8 cellular contexts compared by ENCODE assay signal in the genomic region with DNA sequence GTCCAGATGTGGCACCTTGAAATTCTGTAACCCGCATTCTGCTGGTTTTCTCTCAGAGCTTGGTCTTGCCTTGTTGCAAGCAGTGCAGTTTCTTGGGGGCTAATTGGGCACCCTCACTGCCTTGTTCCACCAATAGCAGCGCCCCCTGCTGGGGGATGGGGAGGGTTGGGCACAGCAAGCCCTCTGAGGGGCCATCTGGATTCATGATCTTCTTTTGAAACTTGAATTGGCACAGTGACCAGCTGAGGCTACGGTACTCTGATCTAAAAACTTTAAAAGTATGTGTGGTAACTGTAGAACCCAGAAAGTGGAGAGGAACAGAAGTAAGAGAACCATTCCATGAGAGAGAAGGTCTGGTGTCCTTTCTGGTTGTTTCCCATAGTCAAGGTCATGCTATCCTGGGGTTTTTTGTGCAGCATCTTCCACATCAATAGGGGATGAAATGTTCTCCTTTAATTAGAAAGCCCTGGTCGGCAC.
DNase-seq lines count a peak whose midpoint lies in the region; ATAC-seq, FAIRE-seq and TF ChIP-seq lines count a peak whose summit lies in the region.

No MANE protein-coding gene starts in this region.

- POLR2A ChIA-PET in HepG2 (lab: Yijun Ruan, JAX) = no interaction called here

- H3K4me2 ChIP-seq in HepG2 (ENCODE audit: low read depth, low read length) = no peak overlapping the region

- DNase-seq in GM12892 (ENCODE audit: insufficient read length) (peak; percentile 53), SJCRH30 (peak; percentile 42 to 56), ascending aorta (ENCODE audit: low spot score in 2 of 2) (no peak), HepG2 (ENCODE audit: low spot score) (peak; percentile 16), suprapubic skin (ENCODE audit: low spot score in 2 of 2) (no peak), NCI-H146 (lab: John Stamatoyannopoulos, UW) (no peak), frontal cortex (ENCODE audit: low spot score in 2 of 2) (no peak)

- H3K36me3 ChIP-seq in SJCRH30 (peaks cover 64% of the 10 kb centered on the region), ascending aorta (peaks cover 65 to 81% of the 10 kb centered on the region in 2 donors), HepG2 (replicated peaks in 1 of 2; ENCODE audit: control insufficient read depth in 1 of 2, insufficient read depth in 2 of 2, low read length in 2 of 2) (peaks cover 53 to 88% of the 10 kb centered on the region in 2 experiments), suprapubic skin (peaks cover 79% of the 10 kb centered on the region)

- FAIRE-seq in GM12892 (lab: Jason Lieb, UNC) = no peak
- no peak for FAIRE-seq in HepG2 (lab: Jason Lieb, UNC)
- FAIRE-seq in frontal cortex (lab: Jason Lieb, UNC) = no peak

- intact Hi-C loops in ascending aorta (cut with DNase I) = loop anchor here (2.0 kb wide), 1 partner anchor 41 kb away; no protein-coding TSS in a partner anchor
- intact Hi-C loops in HepG2 (cut with micrococcal nuclease; ENCODE audit: unreplicated experiment) = no loop called here

- H3K79me2 ChIP-seq in HepG2 (ENCODE audit: insufficient read depth, low read length) = no peaks in the 10 kb centered on the region

- H4K20me1 ChIP-seq in HepG2 (ENCODE audit: insufficient read depth, low read length) = peaks cover 3% of the 10 kb centered on the region; the same call in 1 of the 2 replicates

- peaks cover 3% of the 10 kb centered on the region; the same call in 1 of the 2 replicates for H3K4me1 ChIP-seq in SJCRH30
- H3K4me1 ChIP-seq in ascending aorta = peaks cover 20 to 29% of the 10 kb centered on the region in 2 donors
- H3K4me1 ChIP-seq in HepG2 (ENCODE audit: insufficient read depth, low read length) = no peaks in the 10 kb centered on the region
- H3K4me1 ChIP-seq in suprapubic skin = peaks cover 45% of the 10 kb centered on the region

- TF ChIP-seq RAD21 in HepG2 (CRISPR knock-in tag; IDR thresholded peaks at IDR 0.05) = no peak

- H3K27me3 ChIP-seq in SJCRH30 = no peaks in the 10 kb centered on the region
- no peaks in the 10 kb centered on the region for H3K27me3 ChIP-seq in ascending aorta
- H3K27me3 ChIP-seq in HepG2 (ENCODE audit: control insufficient read depth in 1 of 2, insufficient read depth in 2 of 2, low read length in 2 of 2) = no peaks in the 10 kb centered on the region
- H3K27me3 ChIP-seq in suprapubic skin = no peaks in the 10 kb centered on the region

- BruUV-seq in HepG2 (replicated peaks; lab: Mats Ljungman, UMichigan) = no TSS peak

- TF ChIP-seq POLR2A in GM12892 (IDR thresholded peaks at IDR 0.05; ENCODE audit: low read depth, low read length) (no peak), HepG2 (IDR thresholded peaks at IDR 0.05; ENCODE audit: insufficient read depth in 1 of 2, low read depth in 2 of 2, low read length in 2 of 2) (no peak), suprapubic skin (IDR thresholded peaks at IDR 0.05) (no peak)

- H3K4me3 ChIP-seq in SJCRH30 = no peak overlapping the region
- no peak overlapping the region for H3K4me3 ChIP-seq in ascending aorta
- no peak overlapping the region for H3K4me3 ChIP-seq in HepG2 (replicated peaks in 1 of 3; ENCODE audit: insufficient read depth in 1 of 3, low read depth in 2 of 3, low read length in 3 of 3)
- no peak overlapping the region for H3K4me3 ChIP-seq in suprapubic skin

- TF ChIP-seq CTCF in ascending aorta (IDR thresholded peaks at IDR 0.05) (peak; percentile 48 to 68 (median 65)), HepG2 (CRISPR knock-in tag; IDR thresholded peaks at IDR 0.05) (peak; percentile 70), suprapubic skin (IDR thresholded peaks at IDR 0.05) (peak; percentile 25 to 58)

- H3K27ac ChIP-seq in SJCRH30 (no peak overlapping the region), ascending aorta (no peak overlapping the region), HepG2 (ENCODE audit: extremely low read length, insufficient read depth, low read length) (no peak overlapping the region), suprapubic skin (no peak overlapping the region)

- in situ Hi-C loops in HepG2 (cut with HindIII; ENCODE audit: extremely low pct_ligation_motif_present, low pct_unique_long_range_greater_than_20kb) = loop anchor here (10.0 kb wide), 2 partner anchors 63 to 157 kb away; no protein-coding TSS in a partner anchor

- CTCF ChIA-PET in HepG2 (lab: Yijun Ruan, JAX; ENCODE audit: low intra/inter-chr PET ratio, low total read pairs) = no interaction called here

- TF ChIP-seq EP300 in HepG2 (IDR thresholded peaks at IDR 0.05; ENCODE audit: low read depth in 2 of 2, low read length in 2 of 2) = no peak
- no peak for TF ChIP-seq EP300 in HepG2 (CRISPR knock-in tag; IDR thresholded peaks at IDR 0.05; ENCODE audit: borderline replicate concordance)
- TF ChIP-seq EP300 in suprapubic skin (IDR thresholded peaks at IDR 0.05) = no peak

- H3K9me3 ChIP-seq in SJCRH30 (replicated peaks) = no peaks in the 10 kb centered on the region
- H3K9me3 ChIP-seq in ascending aorta = no peaks in the 10 kb centered on the region
- no peaks in the 10 kb centered on the region for H3K9me3 ChIP-seq in HepG2 (ENCODE audit: low read length)
- H3K9me3 ChIP-seq in suprapubic skin = no peaks in the 10 kb centered on the region

- no peak overlapping the region for H3K9ac ChIP-seq in HepG2 (ENCODE audit: insufficient read depth, low read depth, low read length)

- WGBS in HepG2 (ENCODE audit: low lambda C conversion rate) = 89% methylated on average over 3 of the region's 4 CpGs
- 71% methylated on average over 4 of the region's 4 CpGs for WGBS in suprapubic skin

- H2AFZ ChIP-seq in HepG2 (ENCODE audit: low read length) = no peak overlapping the region

- ATAC-seq in HepG2 = peak; percentile 72
- no peak for ATAC-seq in HG03432 (IDR thresholded peaks at IDR 0.05; ENCODE audit: unreplicated experiment)

TF ChIP-seq in HepG2, 621 proteins besides CTCF, POLR2A, EP300 and RAD21:
- TF ChIP-seq HNRNPH1 (optimal IDR thresholded peaks at IDR 0.05; ENCODE audit: low read depth, low read length) (no peak), SMC3 (IDR thresholded peaks at IDR 0.05; ENCODE audit: low read length) (peak; percentile 28; the same call in 1 of the 2 replicates), XRCC5 (optimal IDR thresholded peaks at IDR 0.05; ENCODE audit: low read length) (peak; percentile 21), ZFX (CRISPR knock-in tag; IDR thresholded peaks at IDR 0.05; ENCODE audit: low read depth) (no peak), STAG1 (CRISPR knock-in tag; IDR thresholded peaks at IDR 0.05) (0 out of 2 replicates have a peak, but pooled peaks have one; percentile 24), ZNF263 (CRISPR knock-in tag; IDR thresholded peaks at IDR 0.05) (no peak), ZNF788 (CRISPR knock-in tag; IDR thresholded peaks at IDR 0.05; ENCODE audit: borderline replicate concordance) (0 out of 2 replicates have a peak, but pooled peaks have one; percentile 8)
TF ChIP-seq in HepG2: peak in this region for 4.

Comparison
In these comparisons a context has a peak if more than half of its experiments do, and no peak if none do; other contexts are left out.
1. DNase-seq: peak in GM12892 (single experiment), SJCRH30 (2 of 2) and HepG2 (single experiment); none in ascending aorta (0 of 2), suprapubic skin (0 of 2), NCI-H146 (single experiment) and frontal cortex (0 of 2).
2. Peak in every context shown above with its lines, with median percentiles within 50 percentile points of each other: CTCF ChIP-seq.